Comparison of ENCODE assay signal across 15 cellular contexts in genomic region chr2:160679686-160680085, GRCh38.
DNase-seq lines count a peak whose midpoint lies in the region; FAIRE-seq and TF ChIP-seq lines count a peak whose summit lies in the region.
"Had no signal": no experiment of that assay in that cellular context is flagged by ENCODE, and none has a peak within 500 bp of the region (broad histone marks: within the 10 kb centered on the region; RNA-seq: fewer than 3 reads in every experiment).

No MANE protein-coding gene starts in this region.

- H3K9me3 ChIP-seq in adipocyte (ENCODE audit: control insufficient read depth, low read length) (no peaks in the 10 kb centered on the region), kidney (ENCODE audit: control insufficient read depth in 1 of 2, low read length in 2 of 2) (peaks cover 0 to 11% of the 10 kb centered on the region in 2 donors)
- H3K9me3 ChIP-seq: BLaER1 had no signal

- H3K4me1 ChIP-seq in adipocyte (ENCODE audit: control insufficient read depth, insufficient read depth, low read length) (no peaks in the 10 kb centered on the region), kidney (ENCODE audit: control insufficient read depth in 1 of 2, insufficient read depth in 1 of 2, low read depth in 1 of 2, low read length in 2 of 2) (no peaks in the 10 kb centered on the region)
- H3K4me1 ChIP-seq: BLaER1 had no signal

- no peak for TF ChIP-seq CTCF in BJ (IDR thresholded peaks at IDR 0.05; ENCODE audit: insufficient read depth, low read depth, low read length)
- no peak for TF ChIP-seq CTCF in kidney (IDR thresholded peaks at IDR 0.05; ENCODE audit: borderline replicate concordance, extremely low read depth, insufficient read depth)

- intact Hi-C loops in kidney (cut with DNase I): no loop called here

- H3K27me3 ChIP-seq in BJ (ENCODE audit: control insufficient read depth, insufficient read depth, low read length): no peaks in the 10 kb centered on the region
- H3K27me3 ChIP-seq in adipocyte (replicated peaks; ENCODE audit: control insufficient read depth, insufficient read depth, low read length): no peaks in the 10 kb centered on the region
- H3K27me3 ChIP-seq: BLaER1 had no signal

- POLR2A ChIA-PET in BJ (lab: Charles Lee): no interaction called here

- DNase-seq in BJ (ENCODE audit: low read depth): peak; percentile 35
- DNase-seq in adipocyte (ENCODE audit: low read depth): peak; percentile 40
- peak; percentile 17 for DNase-seq in fibroblast of gingiva (ENCODE audit: low read depth)
- DNase-seq in NCI-H526 treated with DMSO at 0.1 percent for 48 hours (lab: John Stamatoyannopoulos, UW): no peak
- no peak for DNase-seq in SHP77 treated with DMSO at 0.1 percent for 48 hours (lab: John Stamatoyannopoulos, UW)
- no peak for DNase-seq in activated CD4-positive, CD25-positive, alpha-beta regulatory T cell (lab: John Stamatoyannopoulos, UW)
- no peak for DNase-seq in kidney
- DNase-seq: CD8-positive, alpha-beta memory T cell; DMS53; HCEC 1CT had no signal

- no peak overlapping the region for H3K27ac ChIP-seq in kidney (ENCODE audit: low read depth in 2 of 2, low read length in 2 of 2)
- H3K27ac ChIP-seq: BLaER1, HL-60 had no signal

- H3K4me3 ChIP-seq in BJ (ENCODE audit: low read depth, low read length) (no peak overlapping the region), adipocyte (ENCODE audit: low read length) (no peak overlapping the region), kidney (ENCODE audit: low read length in 2 of 2) (no peak overlapping the region)
- H3K4me3 ChIP-seq: BLaER1, GM12878 had no signal

- H3K9ac ChIP-seq in adipocyte (ENCODE audit: low read length): no peak overlapping the region
- H3K9ac ChIP-seq in kidney (ENCODE audit: low read length in 2 of 2): no peak overlapping the region
- H3K9ac ChIP-seq: BLaER1 had no signal

- FAIRE-seq in kidney (lab: Jason Lieb, UNC): no peak
- FAIRE-seq: A204.1, GM12878, GM19239 had no signal

- H3K36me3 ChIP-seq in BJ (ENCODE audit: control insufficient read depth, insufficient read depth, low read length) (no peaks in the 10 kb centered on the region), adipocyte (ENCODE audit: control insufficient read depth, insufficient read depth, low read length, severe bottlenecking) (no peaks in the 10 kb centered on the region), kidney (ENCODE audit: control insufficient read depth in 1 of 2, insufficient read depth in 2 of 2, low read length in 2 of 2) (no peaks in the 10 kb centered on the region)
- H3K36me3 ChIP-seq: BLaER1 had no signal

- CTCF ChIA-PET in BJ (lab: Yijun Ruan, JAX): no interaction called here

Comparison
In these comparisons a context has a peak if more than half of its experiments do, and no peak if none do; other contexts are left out.
1. DNase-seq: peak in BJ (single experiment), adipocyte (single experiment) and fibroblast of gingiva (single experiment); none in NCI-H526 treated with DMSO at 0.1 percent for 48 hours (single experiment), SHP77 treated with DMSO at 0.1 percent for 48 hours (single experiment), activated CD4-positive, CD25-positive, alpha-beta regulatory T cell (0 of 4) and kidney (single experiment).